In genomic region chr11:118129475-118130196, GRCh38 we compare ENCODE assay signal across 16 cellular contexts. TPM values are rescaled to one million over a fixed set of nuclear protein-coding genes. Genes with fewer than 3 reads are reported as not detected.
"Had no signal": no experiment of that assay in that cellular context is flagged by ENCODE, and none has a peak within 500 bp of the region (broad histone marks: within the 10 kb centered on the region; RNA-seq: fewer than 3 reads in every experiment).

No MANE protein-coding gene starts in this region.

- H3K9me3 ChIP-seq: adrenal gland, body of pancreas, neutrophil, transverse colon had no signal

- H3K27me3 ChIP-seq: adrenal gland, body of pancreas, neutrophil, transverse colon had no signal

- DNase-seq: activated naive CD4-positive, alpha-beta T cell treated with anti-CD3 and anti-CD28 coated beads, Interleukin-2, amount 10 ng/mL, durations not matched to agents 7 days and 5 days; adrenal gland; body of pancreas; effector memory CD8-positive, alpha-beta T cell; mesendoderm; right cardiac atrium; stimulated activated naive CD4-positive, alpha-beta T cell; substantia nigra; T-helper 17 cell; transverse colon had no signal

- H3K4me1 ChIP-seq: body of pancreas, transverse colon had no signal

- H3K4me3 ChIP-seq: adrenal gland, body of pancreas, transverse colon had no signal

- H3K27ac ChIP-seq: adrenal gland, body of pancreas, epithelial cell of prostate, neutrophil, transverse colon had no signal

- ATAC-seq: body of pancreas; effector memory CD8-positive, alpha-beta T cell; SK-N-SH treated with all-trans-retinoic acid at 6 μM for 48 hours; T-helper 17 cell had no signal

- H3K36me3 ChIP-seq: adrenal gland, neutrophil, transverse colon had no signal

RNA-seq across cellular contexts. Expression of gene SCN4B, which starts 23.0 kb away (rescaled TPM):
- total RNA-seq: myocyte, progenitor cell of endocrine pancreas, T-helper 17 cell had no signal

RNA-seq across cellular contexts. Expression of gene SMIM35, which starts 42.9 kb away (rescaled TPM):
- total RNA-seq: body of pancreas, myocyte, progenitor cell of endocrine pancreas, right cardiac atrium, transverse colon had no signal
- polyA plus RNA-seq: right cardiac atrium had no signal

RNA-seq across cellular contexts. Expression of gene SCN2B, which starts 46.8 kb away (rescaled TPM):
- total RNA-seq: myocyte, T-helper 17 cell had no signal

RNA-seq across cellular contexts. Expression of gene TMPRSS4, which starts 52.8 kb away (rescaled TPM):
- total RNA-seq: activated T-helper 2 cell treated with anti-CD3 and anti-CD28 coated beads, Interferon-gamma antibody, Interleukin-2, Interleukin-4, amounts not matched to agents 10 μg/mL and 5 μg/mL and 100 μg/mL, durations not matched to agents 14 hours and 24 hours and 36 hours; myocyte; right cardiac atrium; T-helper 17 cell had no signal
- polyA plus RNA-seq: right cardiac atrium had no signal
